ENCODE assay signal across 8 cellular contexts in genomic region chr3:71725279-71725991, GRCh38. TPM values are rescaled to one million over a fixed set of nuclear protein-coding genes. Genes with fewer than 3 reads are reported as not detected.
DNase-seq lines count a peak whose midpoint lies in the region; ATAC-seq and FAIRE-seq lines count a peak whose summit lies in the region.

EIF4E3 (minus strand) TSS chr3:71725402; CDS start chr3:71725367, 35 bp downstream.

- no peaks in the 10 kb centered on the region for H3K79me1 ChIP-seq in mesendoderm (ENCODE audit: low read length)

- H3K36me3 Mint-ChIP-seq in stimulated activated naive CD8-positive, alpha-beta T cell treated with anti-CD3 and anti-CD28 coated beads, Interleukin-15, Interleukin-2, amounts not matched to agents 100 ng/mL and 50 ng/mL, for 24 hours (ENCODE audit: low read depth) = peaks cover 5% of the 10 kb centered on the region

- DNase-seq in AG08395 (ENCODE audit: low spot score) (peak; percentile 81), HTR-8/SVneo (ENCODE audit: insufficient read length, low spot score) (peak; percentile 63), mesendoderm (peak; percentile 45), HK-2 (ENCODE audit: unreplicated experiment) (no peak)
- peak; percentile 43 for DNase-seq in activated CD4-positive, alpha-beta T cell treated with anti-CD3 and anti-CD28 coated beads for 48 hours
- DNase-seq in effector memory CD4-positive, alpha-beta T cell = peak; percentile 21 to 38 (median 27)

- H3K4ac ChIP-seq in mesendoderm (ENCODE audit: low read depth, low read length) = peak within 1 kb of the TSS; percentile 63

- FAIRE-seq in HTR-8/SVneo (lab: Jason Lieb, UNC) = no peak

- no peak within 1 kb of the TSS for H2BK15ac ChIP-seq in mesendoderm (replicated peaks; ENCODE audit: low read depth)

- peak within 1 kb of the TSS; percentile 86 for H3K4me3 Mint-ChIP-seq in stimulated activated naive CD8-positive, alpha-beta T cell treated with anti-CD3 and anti-CD28 coated beads, Interleukin-15, Interleukin-2, amounts not matched to agents 100 ng/mL and 50 ng/mL, for 24 hours

- no peak within 1 kb of the TSS for H2BK120ac ChIP-seq in mesendoderm (ENCODE audit: low read depth, low read length)

- H3K4me2 ChIP-seq in mesendoderm (ENCODE audit: low read length) = peak within 1 kb of the TSS; percentile 85

- no peaks in the 10 kb centered on the region for H3K9me3 ChIP-seq in effector memory CD4-positive, alpha-beta T cell (ENCODE audit: control insufficient read depth, low read length)

- no peaks in the 10 kb centered on the region for H3K9me3 Mint-ChIP-seq in stimulated activated naive CD8-positive, alpha-beta T cell treated with anti-CD3 and anti-CD28 coated beads, Interleukin-15, Interleukin-2, amounts not matched to agents 100 ng/mL and 50 ng/mL, for 24 hours

- no peak within 1 kb of the TSS for H2BK5ac ChIP-seq in mesendoderm (ENCODE audit: low read length)

- no peak within 1 kb of the TSS for H4K5ac ChIP-seq in mesendoderm (ENCODE audit: low read length)

- H4K8ac ChIP-seq in mesendoderm (ENCODE audit: low read depth, low read length) = no peak within 1 kb of the TSS

- peaks cover 66% of the 10 kb centered on the region for H3K4me1 Mint-ChIP-seq in stimulated activated naive CD8-positive, alpha-beta T cell treated with anti-CD3 and anti-CD28 coated beads, Interleukin-15, Interleukin-2, amounts not matched to agents 100 ng/mL and 50 ng/mL, for 24 hours (ENCODE audit: low read depth)

- H3K4me1 ChIP-seq in effector memory CD4-positive, alpha-beta T cell (ENCODE audit: control insufficient read depth, insufficient read depth, low read length, poor library complexity, severe bottlenecking) = peaks cover 47% of the 10 kb centered on the region
- peaks cover 10% of the 10 kb centered on the region for H3K4me1 ChIP-seq in mesendoderm (ENCODE audit: control insufficient read depth, low read depth, low read length)

- H3K27me3 ChIP-seq in effector memory CD4-positive, alpha-beta T cell (replicated peaks; ENCODE audit: control insufficient read depth, insufficient read depth, low read length, poor library complexity, severe bottlenecking) = no peaks in the 10 kb centered on the region
- H3K27me3 ChIP-seq in mesendoderm (ENCODE audit: insufficient read depth, low read length, poor library complexity) = peaks cover 5% of the 10 kb centered on the region

- no peaks in the 10 kb centered on the region for H3K79me2 ChIP-seq in mesendoderm (ENCODE audit: control insufficient read depth, insufficient read depth, low read length)

- peak within 1 kb of the TSS; percentile 76 for H3K4me3 ChIP-seq in effector memory CD4-positive, alpha-beta T cell (ENCODE audit: insufficient read depth, low read depth, low read length, poor library complexity, severe bottlenecking)
- peak within 1 kb of the TSS; percentile 50 for H3K4me3 ChIP-seq in mesendoderm (ENCODE audit: low read length)

- no CpG with 5 or more reads among the region's 77 CpGs for WGBS in mesendoderm (ENCODE audit: extremely low coverage, insufficient coverage, low lambda C conversion rate)

- peak within 1 kb of the TSS; percentile 76 for H3K27ac ChIP-seq in effector memory CD4-positive, alpha-beta T cell (ENCODE audit: insufficient read depth, low read length, poor library complexity, severe bottlenecking)
- no peak within 1 kb of the TSS for H3K27ac ChIP-seq in mesendoderm (ENCODE audit: low read depth, low read length)

- peak within 1 kb of the TSS; percentile 88 for H3K18ac ChIP-seq in mesendoderm (ENCODE audit: low read length)

- H3K56ac ChIP-seq in mesendoderm (ENCODE audit: low read length) = peak within 1 kb of the TSS; percentile 91

- ATAC-seq in GM19025 (IDR thresholded peaks at IDR 0.05; ENCODE audit: low read depth, unreplicated experiment) = peak; percentile 59

- no peaks in the 10 kb centered on the region for H3K27me3 Mint-ChIP-seq in stimulated activated naive CD8-positive, alpha-beta T cell treated with anti-CD3 and anti-CD28 coated beads, Interleukin-15, Interleukin-2, amounts not matched to agents 100 ng/mL and 50 ng/mL, for 24 hours

- peak within 1 kb of the TSS; percentile 72 for H3K9ac ChIP-seq in mesendoderm (ENCODE audit: low read length)

- H3K36me3 ChIP-seq in effector memory CD4-positive, alpha-beta T cell (ENCODE audit: control insufficient read depth, insufficient read depth, low read length) = no peaks in the 10 kb centered on the region
- H3K36me3 ChIP-seq in mesendoderm (ENCODE audit: control insufficient read depth, insufficient read depth, low read length) = no peaks in the 10 kb centered on the region

- no peak within 1 kb of the TSS for H2AK5ac ChIP-seq in mesendoderm (ENCODE audit: low read length)

- H3K27ac Mint-ChIP-seq in stimulated activated naive CD8-positive, alpha-beta T cell treated with anti-CD3 and anti-CD28 coated beads, Interleukin-15, Interleukin-2, amounts not matched to agents 100 ng/mL and 50 ng/mL, for 24 hours = peak within 1 kb of the TSS; percentile 91

- H3K23ac ChIP-seq in mesendoderm (ENCODE audit: low read length) = no peak within 1 kb of the TSS

RNA-seq across cellular contexts. Expression of gene EIF4E3, which starts in this region (rescaled TPM):
- polyA plus RNA-seq in mesendoderm (2013, experiment 1 of 2) = 9.6 TPM
- 10.4 TPM for polyA plus RNA-seq in mesendoderm (2013, experiment 2 of 2)
